ENCODE assay signal across 9 cellular contexts in the genomic region with DNA sequence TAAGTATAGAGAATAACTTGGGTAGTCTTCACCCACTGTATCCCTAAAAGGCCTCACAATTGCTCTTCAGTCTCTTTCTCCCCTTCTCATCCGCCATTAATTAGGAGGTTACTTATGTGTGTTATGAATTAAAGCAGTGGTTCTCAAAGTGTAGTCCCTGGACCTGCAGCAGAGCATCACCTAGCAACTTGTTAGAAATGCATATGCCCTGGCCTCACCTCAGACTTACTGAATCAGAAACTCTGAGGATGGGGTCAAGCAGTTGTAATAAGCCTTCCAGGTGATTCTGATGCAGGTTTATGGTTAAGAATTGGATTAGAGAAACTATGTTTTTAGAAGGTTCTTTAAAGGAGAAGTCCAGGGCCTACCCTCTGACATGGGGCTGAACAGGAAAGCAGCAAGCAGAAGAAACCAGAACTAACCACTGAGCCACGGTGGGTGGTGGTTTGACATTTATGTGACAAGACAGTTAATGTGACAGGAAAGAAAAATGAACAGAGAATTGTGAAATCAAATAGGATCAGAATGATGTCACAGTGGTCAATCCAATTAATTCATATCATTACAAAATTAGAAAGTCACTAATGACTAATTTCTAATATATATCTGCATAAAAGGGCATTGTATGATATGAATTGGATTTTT. TPM values are rescaled to one million over a fixed set of nuclear protein-coding genes. Genes with fewer than 3 reads are reported as not detected.
DNase-seq lines count a peak whose midpoint lies in the region; ATAC-seq and TF ChIP-seq lines count a peak whose summit lies in the region.
"Had no signal": no experiment of that assay in that cellular context is flagged by ENCODE, and none has a peak within 500 bp of the region (broad histone marks: within the 10 kb centered on the region; RNA-seq: fewer than 3 reads in every experiment).

No MANE protein-coding gene starts in this region.

- POLR2A ChIA-PET in activated CD4-positive, alpha-beta memory T cell treated with anti-CD3 and anti-CD28 coated beads for 36 hours (lab: Charles Lee), result no interaction called here
- POLR2A ChIA-PET in naive thymus-derived CD4-positive, alpha-beta T cell (lab: Charles Lee), result no interaction called here

- H3K27ac ChIP-seq in naive thymus-derived CD4-positive, alpha-beta T cell (ENCODE audit: low read depth, low read length), result no peak overlapping the region

- H3K36me3 ChIP-seq in naive thymus-derived CD4-positive, alpha-beta T cell (ENCODE audit: control insufficient read depth in 2 of 3, insufficient read depth in 3 of 3, low read length in 3 of 3), result no peaks in the 10 kb centered on the region
- no peaks in the 10 kb centered on the region for H3K36me3 ChIP-seq in HAP-1 (replicated peaks)

- no peaks in the 10 kb centered on the region for H3K27me3 ChIP-seq in naive thymus-derived CD4-positive, alpha-beta T cell (ENCODE audit: control insufficient read depth in 2 of 2, insufficient read depth in 2 of 2, low read length in 2 of 2)
- no peaks in the 10 kb centered on the region for H3K27me3 ChIP-seq in HAP-1 (ENCODE audit: low read depth)

- H3K4me3 Mint-ChIP-seq in activated CD4-positive, alpha-beta memory T cell treated with anti-CD3 and anti-CD28 coated beads for 36 hours, result no peak overlapping the region
- peak overlapping the region in 1 of 10 donors; percentile 16 for H3K4me3 Mint-ChIP-seq in naive thymus-derived CD4-positive, alpha-beta T cell

- ATAC-seq in HG02588 (IDR thresholded peaks at IDR 0.05; ENCODE audit: unreplicated experiment), result peak; percentile 40
- ATAC-seq in naive thymus-derived CD4-positive, alpha-beta T cell, result peak; percentile 81
- no peak for ATAC-seq in HG03378 (IDR thresholded peaks at IDR 0.05; ENCODE audit: unreplicated experiment)

- no peak for TF ChIP-seq CTCF in GM12865 (IDR thresholded peaks at IDR 0.05; ENCODE audit: insufficient read depth, low read depth, low read length, missing control alignments)

- H3K4me1 ChIP-seq in naive thymus-derived CD4-positive, alpha-beta T cell (ENCODE audit: control insufficient read depth in 2 of 2, insufficient read depth in 2 of 2, low read length in 2 of 2), result no peaks in the 10 kb centered on the region
- H3K4me1 ChIP-seq in HAP-1, result no peaks in the 10 kb centered on the region

- DNase-seq in GM12865 (ENCODE audit: low read depth) (peak; percentile 89), NCI-H1092 treated with DMSO at 0.1 percent for 48 hours (lab: John Stamatoyannopoulos, UW) (no peak), HAP-1 (ENCODE audit: low spot score in 2 of 2) (no peak)
- peak; percentile 58 for DNase-seq in activated CD4-positive, alpha-beta memory T cell treated with anti-CD3 and anti-CD28 coated beads for 36 hours
- peak in 1 of 9 donors; percentile 40 for DNase-seq in naive thymus-derived CD4-positive, alpha-beta T cell
- DNase-seq in activated CD4-positive, alpha-beta T cell treated with anti-CD3 and anti-CD28 coated beads for 48 hours, result no peak

- peak overlapping the region; percentile 16; the same call in 1 of the 2 replicates for H3K4me3 ChIP-seq in GM12865 (ENCODE audit: low read depth, low read length)
- H3K4me3 ChIP-seq in naive thymus-derived CD4-positive, alpha-beta T cell (ENCODE audit: low read length), result no peak overlapping the region
- H3K4me3 ChIP-seq in HAP-1, result no peak overlapping the region

- CTCF ChIA-PET in activated CD4-positive, alpha-beta memory T cell treated with anti-CD3 and anti-CD28 coated beads for 36 hours (lab: Charles Lee), result no interaction called here
- CTCF ChIA-PET in naive thymus-derived CD4-positive, alpha-beta T cell (lab: Charles Lee), result no interaction called here

- intact Hi-C loops in activated CD4-positive, alpha-beta memory T cell treated with anti-CD3 and anti-CD28 coated beads for 36 hours (cut with micrococcal nuclease), result no loop called here
- intact Hi-C loops in naive thymus-derived CD4-positive, alpha-beta T cell (cut with micrococcal nuclease), result loop anchor here in 1 of 2 donors (5.0 kb wide), 1 partner anchor 39 kb away; no protein-coding TSS in a partner anchor

- no peaks in the 10 kb centered on the region for H3K36me3 Mint-ChIP-seq in activated CD4-positive, alpha-beta memory T cell treated with anti-CD3 and anti-CD28 coated beads for 36 hours
- H3K36me3 Mint-ChIP-seq in naive thymus-derived CD4-positive, alpha-beta T cell, result peaks cover 0 to 28% (median 0%) of the 10 kb centered on the region in 5 donors

- in situ Hi-C loops in HAP-1 (cut with MboI; ENCODE audit: low sequenced_read_pairs), result no loop called here

- H3K4me1 Mint-ChIP-seq in activated CD4-positive, alpha-beta memory T cell treated with anti-CD3 and anti-CD28 coated beads for 36 hours (ENCODE audit: low read depth), result peaks cover 14% of the 10 kb centered on the region
- peaks cover 0 to 71% (median 0%) of the 10 kb centered on the region in 7 donors for H3K4me1 Mint-ChIP-seq in naive thymus-derived CD4-positive, alpha-beta T cell

- peaks cover 3% of the 10 kb centered on the region for H3K27me3 Mint-ChIP-seq in activated CD4-positive, alpha-beta memory T cell treated with anti-CD3 and anti-CD28 coated beads for 36 hours
- H3K27me3 Mint-ChIP-seq in naive thymus-derived CD4-positive, alpha-beta T cell, result peaks cover 0 to 12% (median 4%) of the 10 kb centered on the region in 5 donors

- H3K9me3 ChIP-seq in naive thymus-derived CD4-positive, alpha-beta T cell (ENCODE audit: control insufficient read depth in 2 of 3, low read length in 3 of 3), result no peaks in the 10 kb centered on the region
- no peaks in the 10 kb centered on the region for H3K9me3 ChIP-seq in HAP-1

- no peak overlapping the region for H3K27ac Mint-ChIP-seq in activated CD4-positive, alpha-beta memory T cell treated with anti-CD3 and anti-CD28 coated beads for 36 hours
- H3K27ac Mint-ChIP-seq in naive thymus-derived CD4-positive, alpha-beta T cell, result peak overlapping the region in 1 of 9 donors; percentile 84

- no peaks in the 10 kb centered on the region for H3K9me3 Mint-ChIP-seq in activated CD4-positive, alpha-beta memory T cell treated with anti-CD3 and anti-CD28 coated beads for 36 hours
- H3K9me3 Mint-ChIP-seq in naive thymus-derived CD4-positive, alpha-beta T cell, result peaks cover 0 to 4% (median 0%) of the 10 kb centered on the region in 11 donors

RNA-seq across cellular contexts. Expression of a gene that starts 37.6 kb away (rescaled TPM):
- 1 to 10 TPM; 2.5 to 2.8 TPM for total RNA-seq in activated CD4-positive, alpha-beta memory T cell treated with anti-CD3 and anti-CD28 coated beads for 36 hours
- 10 to 100 TPM in 2 of 5 experiments, 1 to 10 TPM in 2, under 1 TPM in 1; 0.89 to 28.2 (median 5.0) TPM for total RNA-seq in naive thymus-derived CD4-positive, alpha-beta T cell
- polyA plus RNA-seq in naive thymus-derived CD4-positive, alpha-beta T cell, result under 1 TPM; 0.21 to 0.48 TPM
- total RNA-seq: bronchial epithelial cell had no signal

Comparison
In these comparisons a context has a peak if more than half of its experiments do, and no peak if none do; other contexts are left out.
1. DNase-seq: peak in GM12865 (single experiment) and activated CD4-positive, alpha-beta memory T cell treated with anti-CD3 and anti-CD28 coated beads for 36 hours (single experiment); none in NCI-H1092 treated with DMSO at 0.1 percent for 48 hours (single experiment), activated CD4-positive, alpha-beta T cell treated with anti-CD3 and anti-CD28 coated beads for 48 hours (single experiment) and HAP-1 (0 of 2).